ENCODE assay signal across 10 cellular contexts in the genomic region with DNA sequence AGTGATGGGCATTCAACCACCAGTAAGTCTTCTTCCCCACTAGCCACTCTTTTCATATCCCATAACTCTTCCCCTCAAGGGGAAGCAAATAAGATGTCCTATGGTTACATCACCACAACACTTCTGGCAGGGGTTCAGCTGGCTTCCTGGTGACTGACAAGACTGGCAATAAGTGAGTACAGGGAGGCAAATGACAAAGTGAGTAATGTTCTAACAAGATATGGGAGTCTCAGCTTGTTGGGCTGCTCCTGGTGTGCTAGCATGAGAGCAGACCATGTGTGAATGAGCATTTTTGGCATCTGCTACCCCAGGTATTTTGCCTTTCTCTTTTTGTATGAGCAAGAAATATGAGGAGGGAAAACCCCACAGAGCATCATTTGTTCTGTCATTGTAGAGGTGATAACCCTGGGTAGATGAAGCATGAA. TPM values are rescaled to one million over a fixed set of nuclear protein-coding genes. Genes with fewer than 3 reads are reported as not detected.
DNase-seq lines count a peak whose midpoint lies in the region; ATAC-seq and TF ChIP-seq lines count a peak whose summit lies in the region.
"Had no signal": no experiment of that assay in that cellular context is flagged by ENCODE, and none has a peak within 500 bp of the region (broad histone marks: within the 10 kb centered on the region; RNA-seq: fewer than 3 reads in every experiment).

No MANE protein-coding gene starts in this region.

- in situ Hi-C loops in astrocyte of the spinal cord (cut with HindIII; ENCODE audit: low sequenced_read_pairs): no loop called here

- H3T11ph ChIP-seq in H9 (ENCODE audit: low read length): no peak overlapping the region

- no peaks in the 10 kb centered on the region for H3K23me2 ChIP-seq in H9 (ENCODE audit: insufficient read length, low read depth, low read length, poor library complexity, severe bottlenecking)

- H2BK20ac ChIP-seq in H9 (ENCODE audit: low read depth, low read length, poor library complexity, severe bottlenecking): no peak overlapping the region

- no peak overlapping the region for H3K18ac ChIP-seq in H9 (ENCODE audit: insufficient read length, low read depth, low read length)

- intact Hi-C loops in right cardiac atrium (cut with DNase I): no loop called here
- intact Hi-C loops in left ventricle myocardium superior (cut with micrococcal nuclease): no loop called here

- no peak overlapping the region for H4K91ac ChIP-seq in H9 (ENCODE audit: insufficient read length, low read depth, low read length)

- H3K4ac ChIP-seq in H9 (ENCODE audit: low read depth, low read length): no peak overlapping the region

- H3K9me3 ChIP-seq in right cardiac atrium (ENCODE audit: control insufficient read depth, low read length): no peaks in the 10 kb centered on the region
- no peaks in the 10 kb centered on the region for H3K9me3 ChIP-seq in right atrium auricular region
- H3K9me3 ChIP-seq in H9 (ENCODE audit: control insufficient read depth, low read depth, low read length): no peaks in the 10 kb centered on the region

- no peak overlapping the region for H2AK5ac ChIP-seq in H9 (ENCODE audit: insufficient read length, low read length)

- H3K9me3 Mint-ChIP-seq in H9: no peaks in the 10 kb centered on the region

- no peaks in the 10 kb centered on the region for H3K79me1 ChIP-seq in H9 (ENCODE audit: insufficient read depth, low read depth, low read length, poor library complexity, severe bottlenecking)

- H3K4me3 Mint-ChIP-seq in H9: no peak overlapping the region

- H3K4me1 ChIP-seq in right cardiac atrium (ENCODE audit: control insufficient read depth, insufficient read depth, low read length) (no peaks in the 10 kb centered on the region), right atrium auricular region (no peaks in the 10 kb centered on the region), H9 (ENCODE audit: insufficient read depth, low read length) (no peaks in the 10 kb centered on the region)

- no peak overlapping the region for H3K4me2 ChIP-seq in H9 (ENCODE audit: insufficient read depth, insufficient read length, low read length)

- H3K4me1 Mint-ChIP-seq in H9: 0 out of 4 replicates have a peak, but pooled peaks cover 0 to 3% of the 10 kb centered on the region in 2 experiments

- no peak overlapping the region for H3K27ac Mint-ChIP-seq in H9

- DNase-seq in right cardiac atrium (peak in 2 of 3 donors; percentile 28 to 67), right atrium auricular region (ENCODE audit: low spot score) (no peak), SKM-1 (lab: John Stamatoyannopoulos, UW; ENCODE audit: unreplicated experiment) (peak; percentile 70), astrocyte of the spinal cord (ENCODE audit: low read depth, low spot score) (peak; percentile 30), H9 (no peak), left ventricle myocardium superior (no peak)
- peak; percentile 48 for DNase-seq in stimulated activated CD8-positive, alpha-beta memory T cell treated with anti-CD3 and anti-CD28 coated beads, Interleukin-4, amount 100 ng/mL, for 48 hours

- no peak overlapping the region for H3K14ac ChIP-seq in H9 (ENCODE audit: insufficient read depth, low read length)

- H3K27me3 Mint-ChIP-seq in H9 (ENCODE audit: low read depth): peaks cover 4% of the 10 kb centered on the region

- peak in 1 of 2 donors; percentile 21 for ATAC-seq in right cardiac atrium
- ATAC-seq in left ventricle myocardium superior: no peak
- ATAC-seq in GM21528 (IDR thresholded peaks at IDR 0.05; ENCODE audit: low FRiP score, unreplicated experiment): no peak

- H3K36me3 ChIP-seq in right atrium auricular region: no peaks in the 10 kb centered on the region

- no peak overlapping the region for H3K4me3 ChIP-seq in right cardiac atrium (ENCODE audit: low read length)
- no peak overlapping the region for H3K4me3 ChIP-seq in right atrium auricular region
- H3K4me3 ChIP-seq in astrocyte of the spinal cord (ENCODE audit: low read depth, low read length): no peak overlapping the region

- no peak overlapping the region for H3K9ac ChIP-seq in H9 (ENCODE audit: extremely low read depth, insufficient read length, low read length)

- no peaks in the 10 kb centered on the region for H3K27me3 ChIP-seq in right cardiac atrium (ENCODE audit: control insufficient read depth, insufficient read depth)
- H3K27me3 ChIP-seq in right atrium auricular region: no peaks in the 10 kb centered on the region
- no peaks in the 10 kb centered on the region for H3K27me3 ChIP-seq in H9 (ENCODE audit: insufficient read depth, low read length)

- no peak for TF ChIP-seq CTCF in right atrium auricular region (IDR thresholded peaks at IDR 0.05)
- TF ChIP-seq CTCF in astrocyte of the spinal cord (IDR thresholded peaks at IDR 0.05; ENCODE audit: low read depth, low read length): no peak
- TF ChIP-seq CTCF in H9 (conservative IDR thresholded peaks at IDR 0.05): no peak

- no peak overlapping the region for H4K5ac ChIP-seq in H9 (ENCODE audit: insufficient read length, low read depth, low read length)

- H3K36me3 Mint-ChIP-seq in H9 (ENCODE audit: insufficient read depth in 1 of 3, low read depth in 3 of 3): no peaks in the 10 kb centered on the region

- H2BK15ac ChIP-seq in H9 (ENCODE audit: low read depth, low read length): no peak overlapping the region

- H2BK120ac ChIP-seq in H9 (ENCODE audit: low read depth, low read length, poor library complexity, severe bottlenecking): no peak overlapping the region

- no peak overlapping the region for H3K23ac ChIP-seq in H9 (ENCODE audit: insufficient read length, low read depth, low read length)

- H2BK12ac ChIP-seq in H9 (ENCODE audit: insufficient read length, low read depth, low read length): no peak overlapping the region

- no peaks in the 10 kb centered on the region for H3K79me2 ChIP-seq in H9 (ENCODE audit: insufficient read depth, low read length)

- H4K8ac ChIP-seq in H9 (replicated peaks; ENCODE audit: insufficient read length, low read depth, low read length): no peak overlapping the region

- H4K20me1 ChIP-seq in H9 (ENCODE audit: control insufficient read depth, insufficient read depth, insufficient read length): no peaks in the 10 kb centered on the region

- H2BK5ac ChIP-seq in H9 (ENCODE audit: insufficient read length, low read length): no peak overlapping the region

- no peak overlapping the region for H2AFZ ChIP-seq in H9 (ENCODE audit: low read length)

- H3K56ac ChIP-seq in H9 (ENCODE audit: insufficient read length, low read depth, low read length): no peak overlapping the region

- no peak overlapping the region for H3K27ac ChIP-seq in right cardiac atrium (ENCODE audit: low read length)
- H3K27ac ChIP-seq in right atrium auricular region: no peak overlapping the region
- no peak overlapping the region for H3K27ac ChIP-seq in H9 (ENCODE audit: insufficient read length, low read depth, low read length)

RNA-seq across cellular contexts. Expression of a gene that starts 9.9 kb away (rescaled TPM):
- total RNA-seq in right cardiac atrium (not detected), right atrium auricular region (not detected), H9 (2021) (not detected in 2 replicates), left ventricle myocardium superior (not detected)
- not detected for polyA plus RNA-seq in right cardiac atrium
- total RNA-seq: T-helper 2 cell treated with Interferon-gamma antibody and Interleukin-4, amounts not matched to agents 100 ng/mL and 5 ng/mL, for 36 hours had no signal
- polyA plus RNA-seq: neural cell had no signal

RNA-seq across cellular contexts. Expression of a gene that starts 32.2 kb away (rescaled TPM):
- total RNA-seq in right cardiac atrium (10 to 100 TPM; 14.6 to 20.6 (median 17.3) TPM), right atrium auricular region (10 to 100 TPM; 10.8 to 13.9 TPM), H9 (2021) (74.7 and 79.9 TPM in 2 replicates), left ventricle myocardium superior (15.7 TPM)
- polyA plus RNA-seq in right cardiac atrium: 11.1 TPM

RNA-seq across cellular contexts. Expression of a gene that starts 54.8 kb away (rescaled TPM):
- total RNA-seq in right cardiac atrium (10 to 100 TPM; 21.8 to 37.1 (median 32.4) TPM), right atrium auricular region (10 to 100 TPM; 41.3 to 44.1 TPM), H9 (2021) (42.8 and 47.0 TPM in 2 replicates), left ventricle myocardium superior (20.3 TPM)
- polyA plus RNA-seq in right cardiac atrium: 6.5 TPM

Comparison
In these comparisons a context has a peak if more than half of its experiments do, and no peak if none do; other contexts are left out.
1. DNase-seq: peak in right cardiac atrium (2 of 3), SKM-1 (single experiment), astrocyte of the spinal cord (single experiment) and stimulated activated CD8-positive, alpha-beta memory T cell treated with anti-CD3 and anti-CD28 coated beads, Interleukin-4, amount 100 ng/mL, for 48 hours (single experiment); none in right atrium auricular region (single experiment), H9 (single experiment) and left ventricle myocardium superior (single experiment).